ENCODE assay signal across 19 cellular contexts in genomic region chr3:45657853-45658252, GRCh38. TPM values are rescaled to one million over a fixed set of nuclear protein-coding genes. Genes with fewer than 3 reads are reported as not detected.
A peak's percentile ranks its signal among the peaks of the same experiment; 100 is the strongest.
DNase-seq lines count a peak whose midpoint lies in the region; ATAC-seq and TF ChIP-seq lines count a peak whose summit lies in the region.
"Had no signal": no experiment of that assay in that cellular context is flagged by ENCODE, and none has a peak within 500 bp of the region (broad histone marks: within the 10 kb centered on the region; RNA-seq: fewer than 3 reads in every experiment).

No MANE protein-coding gene starts in this region.

- peaks cover 11% of the 10 kb centered on the region for H3K36me3 Mint-ChIP-seq in activated T-cell treated with anti-CD3 and anti-CD28 coated beads, Interleukin-2, amount 50 U/mL, for 24 hours (ENCODE audit: low read depth)

- no peaks in the 10 kb centered on the region for H3K27me3 Mint-ChIP-seq in activated T-cell treated with anti-CD3 and anti-CD28 coated beads, Interleukin-2, amount 50 U/mL, for 24 hours
- H3K27me3 Mint-ChIP-seq: activated naive CD8-positive, alpha-beta T cell treated with anti-CD3 and anti-CD28 coated beads, Interleukin-2, amount 50 U/mL, for 24 hours; CD4-positive, alpha-beta memory T cell had no signal

- H3K4me3 Mint-ChIP-seq in activated T-cell treated with anti-CD3 and anti-CD28 coated beads, Interleukin-2, amount 50 U/mL, for 24 hours: no peak overlapping the region
- H3K4me3 Mint-ChIP-seq: activated naive CD8-positive, alpha-beta T cell treated with anti-CD3 and anti-CD28 coated beads, Interleukin-2, amount 50 U/mL, for 24 hours had no signal

- ATAC-seq in GM19043 (IDR thresholded peaks at IDR 0.05; ENCODE audit: low read depth, unreplicated experiment) (peak; percentile 65), GM21737 (IDR thresholded peaks at IDR 0.05; ENCODE audit: unreplicated experiment) (peak; percentile 53), HG03354 (IDR thresholded peaks at IDR 0.05; ENCODE audit: poor library complexity, severe bottlenecking, unreplicated experiment) (peak; percentile 46), GM19452 (IDR thresholded peaks at IDR 0.05; ENCODE audit: unreplicated experiment) (no peak), SK-N-SH treated with all-trans-retinoic acid at 6 μM for 48 hours (no peak)
- ATAC-seq: activated naive CD8-positive, alpha-beta T cell treated with anti-CD3 and anti-CD28 coated beads, Interleukin-2, amount 50 U/mL, for 24 hours; esophagus mucosa; heart left ventricle; HepG2; psoas muscle had no signal

- H3K4me3 ChIP-seq in GM06990 (replicated peaks; ENCODE audit: low read depth, low read length): no peak overlapping the region
- H3K4me3 ChIP-seq: heart left ventricle, psoas muscle, thyroid gland had no signal

- H3K27ac Mint-ChIP-seq in activated T-cell treated with anti-CD3 and anti-CD28 coated beads, Interleukin-2, amount 50 U/mL, for 24 hours: no peak overlapping the region
- H3K27ac Mint-ChIP-seq: activated naive CD8-positive, alpha-beta T cell treated with anti-CD3 and anti-CD28 coated beads, Interleukin-2, amount 50 U/mL, for 24 hours; CD4-positive, alpha-beta memory T cell had no signal

- peaks cover 23% of the 10 kb centered on the region for H3K4me1 Mint-ChIP-seq in activated T-cell treated with anti-CD3 and anti-CD28 coated beads, Interleukin-2, amount 50 U/mL, for 24 hours (ENCODE audit: low read depth)

- H3K36me3 ChIP-seq in GM06990 (ENCODE audit: control insufficient read depth, insufficient read depth, low read length): no peaks in the 10 kb centered on the region; the same call in 1 of the 2 replicates
- H3K36me3 ChIP-seq: heart left ventricle, thyroid gland had no signal

- DNase-seq in GM06990 (ENCODE audit: extremely low read depth, insufficient read length): peak; percentile 45
- no peak for DNase-seq in activated T-cell treated with anti-CD3 and anti-CD28 coated beads, Interleukin-2, amount 50 U/mL, for 24 hours
- no peak for DNase-seq in posterior vena cava (ENCODE audit: low spot score)
- DNase-seq: activated naive CD8-positive, alpha-beta T cell treated with anti-CD3 and anti-CD28 coated beads, Interleukin-2, amount 50 U/mL, for 24 hours; activated T-cell treated with anti-CD3 and anti-CD28 coated beads, Interleukin-2, amount 50 U/mL, for 1 hour; CD4-positive, alpha-beta memory T cell; EL; heart left ventricle; NCI-H1436; OCI-M1; psoas muscle; thyroid gland had no signal

- no peak for TF ChIP-seq CTCF in GM06990 (IDR thresholded peaks at IDR 0.05; ENCODE audit: insufficient read depth, low read length, poor library complexity, severe bottlenecking)

- intact Hi-C loops in posterior vena cava (cut with DNase I): loop anchor here (2.0 to 5.0 kb wide), 3 partner anchors 66 to 147 kb away; partner anchors contain the start of gene LIMD1 (in 1 of the 2)

- H3K27me3 ChIP-seq in GM06990 (replicated peaks; ENCODE audit: control insufficient read depth, insufficient read depth, low read length): no peaks in the 10 kb centered on the region
- H3K27me3 ChIP-seq: heart left ventricle, thyroid gland had no signal

- H3K9me3 Mint-ChIP-seq in activated T-cell treated with anti-CD3 and anti-CD28 coated beads, Interleukin-2, amount 50 U/mL, for 24 hours: no peaks in the 10 kb centered on the region
- H3K9me3 Mint-ChIP-seq: activated naive CD8-positive, alpha-beta T cell treated with anti-CD3 and anti-CD28 coated beads, Interleukin-2, amount 50 U/mL, for 24 hours had no signal

TF ChIP-seq in SK-N-SH treated with all-trans-retinoic acid at 6 μM for 48 hours, 23 proteins besides CTCF, POLR2A, EP300 and RAD21:
- TF ChIP-seq ZNF565 (CRISPR knock-in tag; conservative IDR thresholded peaks at IDR 0.05; ENCODE audit: low read depth): no peak
- TF ChIP-seq ZC3H10 (CRISPR knock-in tag; IDR thresholded peaks at IDR 0.05): no peak
- TF ChIP-seq ARNTL (CRISPR knock-in tag; IDR thresholded peaks at IDR 0.05; ENCODE audit: borderline replicate concordance, low read depth): no peak
- TF ChIP-seq PATZ1 (CRISPR knock-in tag; IDR thresholded peaks at IDR 0.05; ENCODE audit: borderline replicate concordance): no peak
- TF ChIP-seq ISL1 (CRISPR knock-in tag; IDR thresholded peaks at IDR 0.05): no peak
- TF ChIP-seq BACH2 (CRISPR knock-in tag; IDR thresholded peaks at IDR 0.05; ENCODE audit: borderline replicate concordance): no peak
- no peak for TF ChIP-seq RARB (CRISPR knock-in tag; IDR thresholded peaks at IDR 0.05)
- TF ChIP-seq GLIS3 (CRISPR knock-in tag; IDR thresholded peaks at IDR 0.05): no peak
- TF ChIP-seq OSR1 (CRISPR knock-in tag; IDR thresholded peaks at IDR 0.05): no peak
- TF ChIP-seq, protein P1, sequence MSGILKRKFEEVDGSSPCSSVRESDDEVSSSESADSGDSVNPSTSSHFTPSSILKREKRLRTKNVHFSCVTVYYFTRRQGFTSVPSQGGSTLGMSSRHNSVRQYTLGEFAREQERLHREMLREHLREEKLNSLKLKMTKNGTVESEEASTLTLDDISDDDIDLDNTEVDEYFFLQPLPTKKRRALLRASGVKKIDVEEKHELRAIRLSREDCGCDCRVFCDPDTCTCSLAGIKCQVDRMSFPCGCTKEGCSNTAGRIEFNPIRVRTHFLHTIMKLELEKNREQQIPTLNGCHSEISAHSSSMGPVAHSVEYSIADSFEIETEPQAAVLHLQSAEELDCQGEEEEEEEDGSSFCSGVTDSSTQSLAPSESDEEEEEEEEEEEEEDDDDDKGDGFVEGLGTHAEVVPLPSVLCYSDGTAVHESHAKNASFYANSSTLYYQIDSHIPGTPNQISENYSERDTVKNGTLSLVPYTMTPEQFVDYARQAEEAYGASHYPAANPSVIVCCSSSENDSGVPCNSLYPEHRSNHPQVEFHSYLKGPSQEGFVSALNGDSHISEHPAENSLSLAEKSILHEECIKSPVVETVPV (CRISPR knock-in tag; IDR thresholded peaks at IDR 0.05): no peak
- TF ChIP-seq, protein P2, sequence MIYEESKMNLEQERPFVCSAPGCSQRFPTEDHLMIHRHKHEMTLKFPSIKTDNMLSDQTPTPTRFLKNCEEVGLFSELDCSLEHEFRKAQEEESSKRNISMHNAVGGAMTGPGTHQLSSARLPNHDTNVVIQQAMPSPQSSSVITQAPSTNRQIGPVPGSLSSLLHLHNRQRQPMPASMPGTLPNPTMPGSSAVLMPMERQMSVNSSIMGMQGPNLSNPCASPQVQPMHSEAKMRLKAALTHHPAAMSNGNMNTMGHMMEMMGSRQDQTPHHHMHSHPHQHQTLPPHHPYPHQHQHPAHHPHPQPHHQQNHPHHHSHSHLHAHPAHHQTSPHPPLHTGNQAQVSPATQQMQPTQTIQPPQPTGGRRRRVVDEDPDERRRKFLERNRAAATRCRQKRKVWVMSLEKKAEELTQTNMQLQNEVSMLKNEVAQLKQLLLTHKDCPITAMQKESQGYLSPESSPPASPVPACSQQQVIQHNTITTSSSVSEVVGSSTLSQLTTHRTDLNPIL (CRISPR knock-in tag; IDR thresholded peaks at IDR 0.05; ENCODE audit: low read depth): no peak
- TF ChIP-seq, protein P3, sequence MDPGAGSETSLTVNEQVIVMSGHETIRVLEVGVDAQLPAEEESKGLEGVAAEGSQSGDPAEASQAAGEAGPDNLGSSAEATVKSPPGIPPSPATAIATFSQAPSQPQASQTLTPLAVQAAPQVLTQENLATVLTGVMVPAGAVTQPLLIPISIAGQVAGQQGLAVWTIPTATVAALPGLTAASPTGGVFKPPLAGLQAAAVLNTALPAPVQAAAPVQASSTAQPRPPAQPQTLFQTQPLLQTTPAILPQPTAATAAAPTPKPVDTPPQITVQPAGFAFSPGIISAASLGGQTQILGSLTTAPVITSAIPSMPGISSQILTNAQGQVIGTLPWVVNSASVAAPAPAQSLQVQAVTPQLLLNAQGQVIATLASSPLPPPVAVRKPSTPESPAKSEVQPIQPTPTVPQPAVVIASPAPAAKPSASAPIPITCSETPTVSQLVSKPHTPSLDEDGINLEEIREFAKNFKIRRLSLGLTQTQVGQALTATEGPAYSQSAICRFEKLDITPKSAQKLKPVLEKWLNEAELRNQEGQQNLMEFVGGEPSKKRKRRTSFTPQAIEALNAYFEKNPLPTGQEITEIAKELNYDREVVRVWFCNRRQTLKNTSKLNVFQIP (CRISPR knock-in tag; IDR thresholded peaks at IDR 0.05; ENCODE audit: borderline replicate concordance, low read depth): no peak

RNA-seq across cellular contexts. Expression of gene SACM1L, which starts 31.3 kb away (rescaled TPM):
- total RNA-seq in posterior vena cava: 10 to 100 TPM; 42.8 to 45.3 TPM

Comparison
In these comparisons a context has a peak if more than half of its experiments do, and no peak if none do; other contexts are left out.
1. ATAC-seq: peak in GM19043 (single experiment), GM21737 (single experiment) and HG03354 (single experiment); none in GM19452 (single experiment) and SK-N-SH treated with all-trans-retinoic acid at 6 μM for 48 hours (single experiment).